8 cellular contexts compared by ENCODE assay signal in genomic region chr17:28726396-28726911, GRCh38. TPM values are rescaled to one million over a fixed set of nuclear protein-coding genes. Genes with fewer than 3 reads are reported as not detected.
DNase-seq lines count a peak whose midpoint lies in the region; ATAC-seq and TF ChIP-seq lines count a peak whose summit lies in the region.

No MANE protein-coding gene starts in this region.

- H3K36me3 Mint-ChIP-seq in CD4-positive, alpha-beta memory T cell: peaks cover 17 to 46% of the 10 kb centered on the region in 2 donors
- peaks cover 43% of the 10 kb centered on the region for H3K36me3 Mint-ChIP-seq in activated CD4-positive, alpha-beta memory T cell treated with anti-CD3 and anti-CD28 coated beads for 36 hours
- H3K36me3 Mint-ChIP-seq in endodermal cell (ENCODE audit: low read depth): peaks cover 31% of the 10 kb centered on the region

- TF ChIP-seq CTCF in endodermal cell (conservative IDR thresholded peaks at IDR 0.05): no peak

- H3K4me1 ChIP-seq in CD4-positive, alpha-beta memory T cell (ENCODE audit: insufficient read depth, low read length): peaks cover 47% of the 10 kb centered on the region
- H3K4me1 ChIP-seq in endodermal cell (ENCODE audit: control insufficient read depth, insufficient read depth, low read length): peaks cover 6% of the 10 kb centered on the region
- peaks cover 16% of the 10 kb centered on the region for H3K4me1 ChIP-seq in muscle layer of colon (ENCODE audit: insufficient read depth, low read length)

- intact Hi-C loops in CD4-positive, alpha-beta memory T cell (cut with micrococcal nuclease): loop anchor here (2.0 to 10.0 kb wide), 4 partner anchors 80 to 568 kb away; partner anchors contain the start of gene NUFIP2
- intact Hi-C loops in activated CD4-positive, alpha-beta memory T cell treated with anti-CD3 and anti-CD28 coated beads for 36 hours (cut with micrococcal nuclease): loop anchor here (2.0 to 5.0 kb wide), 4 partner anchors 79 to 411 kb away; partner anchors contain the start of genes BLTP2 and FAM222B

- ATAC-seq in GM21825 (IDR thresholded peaks at IDR 0.05; ENCODE audit: unreplicated experiment): no peak

- H3K9me3 ChIP-seq in CD4-positive, alpha-beta memory T cell (ENCODE audit: control insufficient read depth in 1 of 2, low read length in 2 of 2): no peaks in the 10 kb centered on the region
- H3K9me3 ChIP-seq in endodermal cell (ENCODE audit: control insufficient read depth, low read length) (no peaks in the 10 kb centered on the region), muscle layer of colon (ENCODE audit: low read length) (no peaks in the 10 kb centered on the region)

- H3K4me3 Mint-ChIP-seq in CD4-positive, alpha-beta memory T cell: peak overlapping the region; percentile 91 to 98 (median 96)
- H3K4me3 Mint-ChIP-seq in activated CD4-positive, alpha-beta memory T cell treated with anti-CD3 and anti-CD28 coated beads for 36 hours: peak overlapping the region; percentile 93
- peak overlapping the region; percentile 89 for H3K4me3 Mint-ChIP-seq in endodermal cell

- DNase-seq in CD4-positive, alpha-beta memory T cell: peak; percentile 60 to 80 (median 76)
- DNase-seq in H7 (no peak), NCI-H524 (lab: John Stamatoyannopoulos, UW) (peak; percentile 82 to 85), endodermal cell (peak; percentile 94), substantia nigra (lab: John Stamatoyannopoulos, UW) (peak in 26 of 49 donors; percentile 41 to 89 (median 70))
- peak; percentile 86 for DNase-seq in activated CD4-positive, alpha-beta memory T cell treated with anti-CD3 and anti-CD28 coated beads for 36 hours

- no peaks in the 10 kb centered on the region for H3K27me3 ChIP-seq in CD4-positive, alpha-beta memory T cell (ENCODE audit: insufficient read depth, low read length)
- H3K27me3 ChIP-seq in H7 (ENCODE audit: control insufficient read depth, insufficient read depth, low read length) (no peaks in the 10 kb centered on the region), endodermal cell (ENCODE audit: control insufficient read depth, insufficient read depth, low read length, poor library complexity, severe bottlenecking) (no peaks in the 10 kb centered on the region), muscle layer of colon (ENCODE audit: control insufficient read depth in 1 of 2, insufficient read depth in 2 of 2, low read length in 2 of 2) (peaks cover 0 to 6% of the 10 kb centered on the region in 2 donors)

- H3K4me1 Mint-ChIP-seq in CD4-positive, alpha-beta memory T cell: peaks cover 36 to 70% (median 49%) of the 10 kb centered on the region in 4 donors
- H3K4me1 Mint-ChIP-seq in activated CD4-positive, alpha-beta memory T cell treated with anti-CD3 and anti-CD28 coated beads for 36 hours (ENCODE audit: low read depth): peaks cover 48% of the 10 kb centered on the region
- peaks cover 35% of the 10 kb centered on the region for H3K4me1 Mint-ChIP-seq in endodermal cell

- peak overlapping the region; percentile 57 to 85 for H3K4me3 ChIP-seq in CD4-positive, alpha-beta memory T cell (ENCODE audit: low read length in 2 of 2)
- peak overlapping the region; percentile 82 for H3K4me3 ChIP-seq in H7 (ENCODE audit: insufficient read depth, low read depth, low read length)
- H3K4me3 ChIP-seq in endodermal cell (ENCODE audit: low read length): peak overlapping the region; percentile 92
- H3K4me3 ChIP-seq in muscle layer of colon (ENCODE audit: low read depth in 1 of 2, low read length in 2 of 2): peak overlapping the region; percentile 71 to 92

- peak overlapping the region; percentile 99 to 100 (median 100) for H3K27ac Mint-ChIP-seq in CD4-positive, alpha-beta memory T cell
- H3K27ac Mint-ChIP-seq in activated CD4-positive, alpha-beta memory T cell treated with anti-CD3 and anti-CD28 coated beads for 36 hours: peak overlapping the region; percentile 98
- H3K27ac Mint-ChIP-seq in endodermal cell: peak overlapping the region; percentile 97

- peak overlapping the region; percentile 60 for H3K9ac ChIP-seq in endodermal cell (ENCODE audit: extremely low read depth, low read length, poor library complexity, severe bottlenecking)
- H3K9ac ChIP-seq in muscle layer of colon (ENCODE audit: low read length): no peak overlapping the region

- CTCF ChIA-PET in CD4-positive, alpha-beta memory T cell (lab: Charles Lee; ENCODE audit: partially characterized antibody): interaction anchor here (0.5 to 6.9 kb wide), 42 partner anchors 8 to 777 kb away, joined by 3 to 492 read pairs (median 6); partner anchors contain the start of genes BLTP2, DHRS13, FAM222B and FLOT2
- CTCF ChIA-PET in activated CD4-positive, alpha-beta memory T cell treated with anti-CD3 and anti-CD28 coated beads for 36 hours (lab: Charles Lee): interaction anchor here (0.6 to 9.7 kb wide), 47 partner anchors 10 to 450 kb away, joined by 3 to 632 read pairs (median 5); partner anchors contain the start of genes BLTP2, DHRS13, FAM222B and FLOT2

- no peaks in the 10 kb centered on the region for H3K9me3 Mint-ChIP-seq in CD4-positive, alpha-beta memory T cell
- no peaks in the 10 kb centered on the region for H3K9me3 Mint-ChIP-seq in activated CD4-positive, alpha-beta memory T cell treated with anti-CD3 and anti-CD28 coated beads for 36 hours
- no peaks in the 10 kb centered on the region for H3K9me3 Mint-ChIP-seq in endodermal cell

- POLR2A ChIA-PET in CD4-positive, alpha-beta memory T cell (lab: Charles Lee; ENCODE audit: partially characterized antibody): interaction anchor here (0.7 to 11.0 kb wide), 19 partner anchors 11 to 398 kb away, joined by 3 to 528 read pairs (median 8); partner anchors contain the start of genes BLTP2, DHRS13, FAM222B and FLOT2
- POLR2A ChIA-PET in activated CD4-positive, alpha-beta memory T cell treated with anti-CD3 and anti-CD28 coated beads for 36 hours (lab: Charles Lee): interaction anchor here (0.7 to 7.1 kb wide), 16 partner anchors 15 to 390 kb away, joined by 3 to 202 read pairs (median 5); partner anchors contain the start of genes DHRS13, FAM222B, PHF12 and TRAF4

- H3K27ac ChIP-seq in CD4-positive, alpha-beta memory T cell (ENCODE audit: low read depth, low read length): peak overlapping the region; percentile 98
- peak overlapping the region; percentile 85 for H3K27ac ChIP-seq in endodermal cell (ENCODE audit: low read depth, low read length)
- H3K27ac ChIP-seq in muscle layer of colon (ENCODE audit: low read depth, low read length): no peak overlapping the region
- H3K27ac ChIP-seq in substantia nigra (ENCODE audit: low read depth, low read length, poor library complexity, severe bottlenecking): peak overlapping the region; percentile 38

- 0% methylated on average over 14 to 52 of the region's 52 CpGs for WGBS in endodermal cell (ENCODE audit: insufficient coverage in 1 of 2, insufficient read length in 1 of 2), 2 experiments

- H3K36me3 ChIP-seq in CD4-positive, alpha-beta memory T cell (ENCODE audit: insufficient read depth, low read length): peaks cover 36% of the 10 kb centered on the region
- H3K36me3 ChIP-seq in H7 (replicated peaks; ENCODE audit: control insufficient read depth, insufficient read depth, low read length) (peaks cover 28% of the 10 kb centered on the region), endodermal cell (ENCODE audit: control insufficient read depth, insufficient read depth, low read length) (peaks cover 30% of the 10 kb centered on the region), muscle layer of colon (ENCODE audit: insufficient read depth, low read length) (peaks cover 35% of the 10 kb centered on the region)

- H3K27me3 Mint-ChIP-seq in CD4-positive, alpha-beta memory T cell: no peaks in the 10 kb centered on the region
- no peaks in the 10 kb centered on the region for H3K27me3 Mint-ChIP-seq in activated CD4-positive, alpha-beta memory T cell treated with anti-CD3 and anti-CD28 coated beads for 36 hours
- no peaks in the 10 kb centered on the region for H3K27me3 Mint-ChIP-seq in endodermal cell (ENCODE audit: insufficient read depth)

RNA-seq across cellular contexts. Expression of gene TLCD1, which starts 0.4 kb away (rescaled TPM):
- total RNA-seq in CD4-positive, alpha-beta memory T cell: 1 to 10 TPM; 1.0 to 2.2 TPM
- under 1 TPM in 1 of 2 donors, not detected in 1; 0.52 TPM for polyA plus RNA-seq in CD4-positive, alpha-beta memory T cell
- total RNA-seq in H7 (2014; rRNA removed; shearing (Covaris generic)): 15.6 and 21.4 TPM in 2 replicates
- total RNA-seq in activated CD4-positive, alpha-beta memory T cell treated with anti-CD3 and anti-CD28 coated beads for 36 hours: 1 to 10 TPM; 9.1 to 9.5 TPM
- 10 to 100 TPM; 17.0 to 22.9 TPM for total RNA-seq in endodermal cell
- polyA plus RNA-seq in endodermal cell (2013, experiment 1 of 2): 8.3 TPM
- 7.2 TPM for polyA plus RNA-seq in endodermal cell (2013, experiment 2 of 2)

RNA-seq across cellular contexts. Expression of gene NEK8, which starts 2.1 kb away (rescaled TPM):
- total RNA-seq in CD4-positive, alpha-beta memory T cell: 10 to 100 TPM; 11.4 to 13.8 TPM
- polyA plus RNA-seq in CD4-positive, alpha-beta memory T cell: 1 to 10 TPM; 1.9 to 4.5 TPM
- total RNA-seq in H7 (2014; rRNA removed; shearing (Covaris generic)): 10.9 and 12.5 TPM in 2 replicates
- 1 to 10 TPM; 3.4 to 4.0 TPM for total RNA-seq in activated CD4-positive, alpha-beta memory T cell treated with anti-CD3 and anti-CD28 coated beads for 36 hours
- 10 to 100 TPM; 11.2 to 15.7 TPM for total RNA-seq in endodermal cell
- 5.7 TPM for polyA plus RNA-seq in endodermal cell (2013, experiment 1 of 2)
- polyA plus RNA-seq in endodermal cell (2013, experiment 2 of 2): 5.5 TPM

RNA-seq across cellular contexts. Expression of gene RPL23A, which starts 6.7 kb away (rescaled TPM):
- total RNA-seq in CD4-positive, alpha-beta memory T cell: 1,000 to 10,000 TPM; 3,285 to 3,424 TPM
- polyA plus RNA-seq in CD4-positive, alpha-beta memory T cell: 1,000 to 10,000 TPM; 5,402 to 5,583 TPM
- total RNA-seq in H7 (2014; rRNA removed; shearing (Covaris generic)): 778 and 823 TPM in 2 replicates
- 1,000 to 10,000 TPM; 2,357 to 2,419 TPM for total RNA-seq in activated CD4-positive, alpha-beta memory T cell treated with anti-CD3 and anti-CD28 coated beads for 36 hours
- 1,000 to 10,000 TPM; 1,639 TPM for total RNA-seq in endodermal cell
- 2,129 TPM for polyA plus RNA-seq in endodermal cell (2013, experiment 1 of 2)
- 2,042 TPM for polyA plus RNA-seq in endodermal cell (2013, experiment 2 of 2)

RNA-seq across cellular contexts. Expression of gene RAB34, which starts 8.8 kb away (rescaled TPM):
- total RNA-seq in CD4-positive, alpha-beta memory T cell: 1 to 10 TPM; 4.0 to 6.3 TPM
- polyA plus RNA-seq in CD4-positive, alpha-beta memory T cell: 1 to 10 TPM; 3.0 to 8.7 TPM
- 209 and 284 TPM in 2 replicates for total RNA-seq in H7 (2014; rRNA removed; shearing (Covaris generic))
- total RNA-seq in activated CD4-positive, alpha-beta memory T cell treated with anti-CD3 and anti-CD28 coated beads for 36 hours: 1 to 10 TPM; 4.9 to 6.6 TPM
- total RNA-seq in endodermal cell: 100 to 1,000 TPM; 111 to 112 TPM
- 92.9 TPM for polyA plus RNA-seq in endodermal cell (2013, experiment 1 of 2)
- polyA plus RNA-seq in endodermal cell (2013, experiment 2 of 2): 105 TPM

RNA-seq across cellular contexts. Expression of gene PROCA1, which starts 14.8 kb away (rescaled TPM):
- total RNA-seq in CD4-positive, alpha-beta memory T cell: 10 to 100 TPM; 14.3 to 17.4 TPM
- polyA plus RNA-seq in CD4-positive, alpha-beta memory T cell: 1 to 10 TPM in 1 of 2 donors, under 1 TPM in 1; 0.12 to 1.4 TPM
- 13.9 and 23.7 TPM in 2 replicates for total RNA-seq in H7 (2014; rRNA removed; shearing (Covaris generic))
- total RNA-seq in activated CD4-positive, alpha-beta memory T cell treated with anti-CD3 and anti-CD28 coated beads for 36 hours: 1 to 10 TPM; 4.5 TPM
- 10 to 100 TPM; 28.7 to 41.6 TPM for total RNA-seq in endodermal cell
- 20.6 TPM for polyA plus RNA-seq in endodermal cell (2013, experiment 1 of 2)
- 19.2 TPM for polyA plus RNA-seq in endodermal cell (2013, experiment 2 of 2)
